In genomic region chr18:58537272-58538038, GRCh38 we compare ENCODE assay signal across 23 cellular contexts.
DNase-seq lines count a peak whose midpoint lies in the region; ATAC-seq and TF ChIP-seq lines count a peak whose summit lies in the region.
"Had no signal": no experiment of that assay in that cellular context is flagged by ENCODE, and none has a peak within 500 bp of the region (broad histone marks: within the 10 kb centered on the region; RNA-seq: fewer than 3 reads in every experiment).

No MANE protein-coding gene starts in this region.

- no peak overlapping the region for H3K56ac ChIP-seq in IMR-90 (ENCODE audit: extremely low read depth, insufficient read depth, low read length)

- no peak overlapping the region for H3K4ac ChIP-seq in IMR-90 (ENCODE audit: low read depth, low read length)

- in situ Hi-C loops in IMR-90 (cut with MboI; ENCODE audit: low sequenced_read_pairs), result no loop called here

- peaks cover 17% of the 10 kb centered on the region; the same call in 1 of the 2 replicates for H4K20me1 ChIP-seq in IMR-90 (ENCODE audit: insufficient read depth, low read length)

- peaks cover 25 to 67% of the 10 kb centered on the region in 2 experiments for H3K79me1 ChIP-seq in IMR-90 (ENCODE audit: low read depth in 1 of 2, low read length in 2 of 2)

- no peak overlapping the region for H3K9ac ChIP-seq in IMR-90 (ENCODE audit: low read depth, low read length)

- H3K36me3 ChIP-seq in IMR-90 (ENCODE audit: control insufficient read depth, insufficient read depth, low read length), result peaks cover 39% of the 10 kb centered on the region
- H3K36me3 ChIP-seq: breast epithelium, colonic mucosa had no signal

- H3K14ac ChIP-seq in IMR-90 (replicated peaks; ENCODE audit: low read depth, low read length), result no peak overlapping the region

- no peak overlapping the region for H2BK20ac ChIP-seq in IMR-90 (ENCODE audit: low read depth, low read length)

- no peak overlapping the region for H3K23ac ChIP-seq in IMR-90 (ENCODE audit: low read depth, low read length)

- no peak overlapping the region for H3K4me2 ChIP-seq in IMR-90 (ENCODE audit: low read depth, low read length)

- no peak overlapping the region for H4K8ac ChIP-seq in IMR-90 (ENCODE audit: low read depth in 2 of 2, low read length in 2 of 2)

- no peak overlapping the region for H3K18ac ChIP-seq in IMR-90 (ENCODE audit: low read depth, low read length)

- no peak overlapping the region for H2BK5ac ChIP-seq in IMR-90 (ENCODE audit: low read depth, low read length, poor library complexity, severe bottlenecking)

- TF ChIP-seq POLR2A in IMR-90 (IDR thresholded peaks at IDR 0.05; ENCODE audit: low read depth, low read length), result no peak

- H2AFZ ChIP-seq in IMR-90 (replicated peaks; ENCODE audit: low read length, poor library complexity), result no peak overlapping the region

- H3K4me3 ChIP-seq in IMR-90 (ENCODE audit: insufficient read depth, low read depth, low read length) (no peak overlapping the region), right cardiac atrium (ENCODE audit: low read length) (no peak overlapping the region)
- H3K4me3 ChIP-seq: breast epithelium, colonic mucosa, psoas muscle had no signal

- H3K27me3 ChIP-seq in IMR-90 (ENCODE audit: control insufficient read depth, insufficient read depth, low read length), result no peaks in the 10 kb centered on the region
- H3K27me3 ChIP-seq in right cardiac atrium (ENCODE audit: control insufficient read depth, insufficient read depth), result no peaks in the 10 kb centered on the region
- H3K27me3 ChIP-seq: breast epithelium, colonic mucosa had no signal

- CTCF ChIA-PET in IMR-90 (lab: Yijun Ruan, JAX), result no interaction called here

- BruUV-seq in IMR-90 (replicated peaks; lab: Mats Ljungman, UMichigan), result no TSS peak

- DNase-seq in stimulated activated naive CD8-positive, alpha-beta T cell treated with anti-CD3 and anti-CD28 coated beads, Interleukin-15, amount 100 ng/mL, for 72 hours, result no peak
- DNase-seq in IMR-90 (no peak), right cardiac atrium (no peak), SHP77 treated with DMSO at 0.1 percent for 48 hours (lab: John Stamatoyannopoulos, UW) (no peak)
- no peak for DNase-seq in activated CD4-positive, alpha-beta T cell treated with anti-CD3 and anti-CD28 coated beads for 48 hours
- no peak for DNase-seq in activated CD4-positive, CD25-positive, alpha-beta regulatory T cell (lab: John Stamatoyannopoulos, UW)
- DNase-seq: activated CD4-positive, alpha-beta T cell treated with anti-CD3 and anti-CD28 coated beads, Interleukin-2, amount 10 ng/mL, durations not matched to agents 24 days and 14 days; activated CD8-positive, alpha-beta memory T cell treated with anti-CD3 and anti-CD28 coated beads, Interleukin-2, amount 10 ng/mL, durations not matched to agents 7 days and 5 days; activated naive CD4-positive, alpha-beta T cell treated with anti-CD3 and anti-CD28 coated beads for 36 hours; activated T-cell treated with anti-CD3 and anti-CD28 coated beads, Interleukin-2, amount 50 U/mL, for 72 hours; colonic mucosa; COR-L47; foreskin fibroblast; NCI-H1694 treated with DMSO at 0.1 percent for 48 hours; occipital lobe; psoas muscle; stimulated activated naive CD8-positive, alpha-beta T cell treated with anti-CD3 and anti-CD28 coated beads, Interleukin-15, Interleukin-2, amounts not matched to agents 100 U/mL and 50 U/mL, for 24 hours; T-helper 2 cell had no signal

- H4K91ac ChIP-seq in IMR-90 (ENCODE audit: insufficient read depth, low read depth, low read length), result 0 out of 2 replicates have a peak overlapping the region, but pooled peaks have one; percentile 2

- no peak for TF ChIP-seq CTCF in IMR-90 (conservative IDR thresholded peaks at IDR 0.05; ENCODE audit: low read depth, low read length)

- ATAC-seq in stimulated activated naive CD8-positive, alpha-beta T cell treated with anti-CD3 and anti-CD28 coated beads, Interleukin-15, amount 100 ng/mL, for 72 hours, result no peak
- ATAC-seq in IMR-90 (ENCODE audit: low read depth) (no peak), right cardiac atrium (peak; percentile 27 to 45), GM21381 (IDR thresholded peaks at IDR 0.05; ENCODE audit: unreplicated experiment) (no peak)
- ATAC-seq: activated CD8-positive, alpha-beta memory T cell treated with anti-CD3 and anti-CD28 coated beads, Interleukin-2, amount 10 ng/mL, durations not matched to agents 7 days and 5 days; activated T-cell treated with anti-CD3 and anti-CD28 coated beads, Interleukin-2, amount 50 U/mL, for 72 hours; esophagus mucosa; psoas muscle; stimulated activated naive CD8-positive, alpha-beta T cell treated with anti-CD3 and anti-CD28 coated beads, Interleukin-15, Interleukin-2, amounts not matched to agents 100 U/mL and 50 U/mL, for 24 hours had no signal

- H2AK9ac ChIP-seq in IMR-90 (replicated peaks; ENCODE audit: low read depth, low read length, poor library complexity), result peak overlapping the region; percentile 33

- dilution Hi-C loops in IMR-90 (cut with HindIII; ENCODE audit: low sequenced_read_pairs, unreplicated experiment), result no loop called here

- no peaks in the 10 kb centered on the region for H3K9me3 Mint-ChIP-seq in stimulated activated naive CD8-positive, alpha-beta T cell treated with anti-CD3 and anti-CD28 coated beads, Interleukin-15, Interleukin-2, amounts not matched to agents 100 ng/mL and 50 ng/mL, for 24 hours
- H3K9me3 Mint-ChIP-seq in stimulated activated naive CD8-positive, alpha-beta T cell treated with anti-CD3 and anti-CD28 coated beads, Interleukin-15, amount 100 ng/mL, for 72 hours, result no peaks in the 10 kb centered on the region
- H3K9me3 Mint-ChIP-seq: activated CD4-positive, alpha-beta T cell treated with anti-CD3 and anti-CD28 coated beads, Interleukin-2, amount 10 ng/mL, durations not matched to agents 24 days and 14 days; activated naive CD4-positive, alpha-beta T cell treated with anti-CD3 and anti-CD28 coated beads for 36 hours; activated T-cell treated with anti-CD3 and anti-CD28 coated beads, Interleukin-2, amount 50 U/mL, for 72 hours; endodermal cell had no signal

- no peaks in the 10 kb centered on the region for H3K36me3 Mint-ChIP-seq in stimulated activated naive CD8-positive, alpha-beta T cell treated with anti-CD3 and anti-CD28 coated beads, Interleukin-15, Interleukin-2, amounts not matched to agents 100 ng/mL and 50 ng/mL, for 24 hours (ENCODE audit: low read depth)
- H3K36me3 Mint-ChIP-seq: activated CD8-positive, alpha-beta memory T cell treated with anti-CD3 and anti-CD28 coated beads, Interleukin-2, amount 10 ng/mL, durations not matched to agents 7 days and 5 days had no signal

- 90% methylated on average over 3 of the region's 7 CpGs; no CpG with 5 or more reads in 1 of the 2 experiments for WGBS in IMR-90 (ENCODE audit: extremely low coverage in 2 of 2, insufficient read length in 1 of 2), 2 experiments
- 71% methylated on average over 7 of the region's 7 CpGs for WGBS in right cardiac atrium

- H2BK15ac ChIP-seq in IMR-90 (ENCODE audit: low read depth, low read length), result no peak overlapping the region

- no peak overlapping the region for H2AK5ac ChIP-seq in IMR-90 (ENCODE audit: low read depth, low read length)

- no peak for TF ChIP-seq RAD21 in IMR-90 (IDR thresholded peaks at IDR 0.05; ENCODE audit: low read length)

- no peak overlapping the region for H4K5ac ChIP-seq in IMR-90 (ENCODE audit: low read depth, low read length)

- H3K4me1 ChIP-seq in IMR-90 (ENCODE audit: control insufficient read depth, insufficient read depth, low read length), result peaks cover 9% of the 10 kb centered on the region
- peaks cover 8% of the 10 kb centered on the region for H3K4me1 ChIP-seq in right cardiac atrium (ENCODE audit: control insufficient read depth, insufficient read depth, low read length)
- H3K4me1 ChIP-seq: breast epithelium had no signal

- H3K4me1 Mint-ChIP-seq in stimulated activated naive CD8-positive, alpha-beta T cell treated with anti-CD3 and anti-CD28 coated beads, Interleukin-15, Interleukin-2, amounts not matched to agents 100 ng/mL and 50 ng/mL, for 24 hours (ENCODE audit: low read depth), result peaks cover 91% of the 10 kb centered on the region
- peaks cover 83% of the 10 kb centered on the region for H3K4me1 Mint-ChIP-seq in stimulated activated naive CD8-positive, alpha-beta T cell treated with anti-CD3 and anti-CD28 coated beads, Interleukin-15, amount 100 ng/mL, for 72 hours

- no peak overlapping the region for H2BK120ac ChIP-seq in IMR-90 (ENCODE audit: low read depth, low read length)

- H3K27ac ChIP-seq in IMR-90 (ENCODE audit: insufficient read depth, low read length) (no peak overlapping the region), right cardiac atrium (ENCODE audit: low read length) (peak overlapping the region; percentile 79)
- H3K27ac ChIP-seq: breast epithelium, colonic mucosa, psoas muscle had no signal

- H3K27me3 Mint-ChIP-seq in stimulated activated naive CD8-positive, alpha-beta T cell treated with anti-CD3 and anti-CD28 coated beads, Interleukin-15, Interleukin-2, amounts not matched to agents 100 ng/mL and 50 ng/mL, for 24 hours, result peaks cover 6% of the 10 kb centered on the region
- peaks cover 18% of the 10 kb centered on the region for H3K27me3 Mint-ChIP-seq in stimulated activated naive CD8-positive, alpha-beta T cell treated with anti-CD3 and anti-CD28 coated beads, Interleukin-15, amount 100 ng/mL, for 72 hours

- intact Hi-C loops in IMR-90 (cut with micrococcal nuclease), result no loop called here
- intact Hi-C loops in right cardiac atrium (cut with DNase I), result loop anchor here in 1 of 4 donors (10.0 kb wide), 1 partner anchor 227 kb away; no protein-coding TSS in a partner anchor

- H3K9me3 ChIP-seq in IMR-90 (ENCODE audit: control insufficient read depth, insufficient read depth, low read length) (no peaks in the 10 kb centered on the region), right cardiac atrium (ENCODE audit: control insufficient read depth, low read length) (no peaks in the 10 kb centered on the region)
- H3K9me3 ChIP-seq: breast epithelium, colonic mucosa, psoas muscle had no signal

- H3K27ac Mint-ChIP-seq in stimulated activated naive CD8-positive, alpha-beta T cell treated with anti-CD3 and anti-CD28 coated beads, Interleukin-15, Interleukin-2, amounts not matched to agents 100 ng/mL and 50 ng/mL, for 24 hours, result peak overlapping the region; percentile 40
- H3K27ac Mint-ChIP-seq in stimulated activated naive CD8-positive, alpha-beta T cell treated with anti-CD3 and anti-CD28 coated beads, Interleukin-15, amount 100 ng/mL, for 72 hours, result peak overlapping the region in 1 of 2 donors; percentile 44
- H3K27ac Mint-ChIP-seq: activated CD4-positive, alpha-beta T cell treated with anti-CD3 and anti-CD28 coated beads, Interleukin-2, amount 10 ng/mL, durations not matched to agents 24 days and 14 days; activated CD8-positive, alpha-beta memory T cell treated with anti-CD3 and anti-CD28 coated beads, Interleukin-2, amount 10 ng/mL, durations not matched to agents 7 days and 5 days; activated naive CD4-positive, alpha-beta T cell treated with anti-CD3 and anti-CD28 coated beads for 36 hours; activated T-cell treated with anti-CD3 and anti-CD28 coated beads, Interleukin-2, amount 50 U/mL, for 72 hours; endodermal cell had no signal

- no peak overlapping the region for H3K4me3 Mint-ChIP-seq in stimulated activated naive CD8-positive, alpha-beta T cell treated with anti-CD3 and anti-CD28 coated beads, Interleukin-15, Interleukin-2, amounts not matched to agents 100 ng/mL and 50 ng/mL, for 24 hours
- peak overlapping the region in 1 of 2 donors; percentile 69 for H3K4me3 Mint-ChIP-seq in stimulated activated naive CD8-positive, alpha-beta T cell treated with anti-CD3 and anti-CD28 coated beads, Interleukin-15, amount 100 ng/mL, for 72 hours
- H3K4me3 Mint-ChIP-seq: activated CD4-positive, alpha-beta T cell treated with anti-CD3 and anti-CD28 coated beads, Interleukin-2, amount 10 ng/mL, durations not matched to agents 24 days and 14 days; activated CD8-positive, alpha-beta memory T cell treated with anti-CD3 and anti-CD28 coated beads, Interleukin-2, amount 10 ng/mL, durations not matched to agents 7 days and 5 days; activated naive CD4-positive, alpha-beta T cell treated with anti-CD3 and anti-CD28 coated beads for 36 hours; endodermal cell had no signal

- peaks cover 20% of the 10 kb centered on the region for H3K9me1 ChIP-seq in IMR-90 (ENCODE audit: insufficient read depth, low read length)

- POLR2A ChIA-PET in IMR-90 (lab: Charles Lee; ENCODE audit: unreplicated experiment), result no interaction called here

Comparison
In these comparisons a context has a peak if more than half of its experiments do, and no peak if none do; other contexts are left out.
1. ATAC-seq: peak in right cardiac atrium (2 of 2); none in stimulated activated naive CD8-positive, alpha-beta T cell treated with anti-CD3 and anti-CD28 coated beads, Interleukin-15, amount 100 ng/mL, for 72 hours (single experiment), IMR-90 (single experiment) and GM21381 (single experiment).